ENCODE assay signal across 13 cellular contexts in the genomic region with DNA sequence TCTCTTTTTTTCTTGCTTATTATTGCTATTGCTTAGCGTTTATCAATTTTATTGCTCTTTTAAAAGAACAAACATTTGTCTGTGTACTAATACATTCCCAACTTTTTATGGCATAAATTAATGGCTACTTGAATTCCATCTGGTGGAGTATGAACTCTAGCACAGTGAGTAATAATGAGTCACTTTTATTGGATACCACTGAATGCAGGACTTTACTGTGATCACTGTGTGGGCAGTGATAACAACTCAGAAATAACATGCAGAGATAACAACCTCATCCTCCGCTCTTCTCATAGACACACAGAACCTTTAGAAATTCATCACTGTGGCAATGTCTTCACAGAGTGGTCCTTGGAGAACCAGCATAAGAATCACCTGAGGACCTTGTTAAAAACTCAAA.
DNase-seq lines count a peak whose midpoint lies in the region; ATAC-seq, FAIRE-seq and TF ChIP-seq lines count a peak whose summit lies in the region.
"Had no signal": no experiment of that assay in that cellular context is flagged by ENCODE, and none has a peak within 500 bp of the region (broad histone marks: within the 10 kb centered on the region; RNA-seq: fewer than 3 reads in every experiment).

No MANE protein-coding gene starts in this region.

- 0% methylated on average over 2 of the region's 2 CpGs for WGBS in A549 (ENCODE audit: missing lambda C conversion rate)

- TF ChIP-seq EP300 in A549 (IDR thresholded peaks at IDR 0.05), result peak; percentile 58 to 67; a peak in 3 of 5 replicates

- CTCF ChIA-PET in A549 (lab: Yijun Ruan, JAX), result interaction anchor here (1.9 kb wide), 1 partner anchor 44 kb away, joined by 5 read pairs; no protein-coding TSS in a partner anchor

- peak; percentile 99 for FAIRE-seq in A549 (lab: Jason Lieb, UNC)

- no peaks in the 10 kb centered on the region for H3K36me3 ChIP-seq in adipocyte (ENCODE audit: control insufficient read depth, insufficient read depth, low read length, severe bottlenecking)
- H3K36me3 ChIP-seq: gastrocnemius medialis, Peyer's patch had no signal

- TF ChIP-seq POLR2A in A549 (IDR thresholded peaks at IDR 0.05; ENCODE audit: low read length), result no peak

- peak; percentile 96 to 98 for ATAC-seq in A549
- ATAC-seq in foreskin keratinocyte, result peak; percentile 87
- no peak for ATAC-seq in GM21447 (IDR thresholded peaks at IDR 0.05; ENCODE audit: unreplicated experiment)
- no peak for ATAC-seq in HG03280 (IDR thresholded peaks at IDR 0.05; ENCODE audit: unreplicated experiment)
- ATAC-seq: gastrocnemius medialis had no signal

- DNase-seq in A549 (ENCODE audit: low read depth in 1 of 2, low spot score in 1 of 2), result peak; percentile 85 to 86
- DNase-seq in HFF-Myc (ENCODE audit: extremely low read depth, low read depth), result peak; percentile 66
- peak; percentile 25 for DNase-seq in adipocyte (ENCODE audit: low read depth)
- DNase-seq in foreskin keratinocyte, result peak in 1 of 2 donors; percentile 80
- DNase-seq in Kasumi-1 (lab: John Stamatoyannopoulos, UW), result no peak
- DNase-seq in NCI-H2227 (lab: John Stamatoyannopoulos, UW; ENCODE audit: unreplicated experiment), result no peak
- DNase-seq: gastrocnemius medialis, GDM1, occipital lobe, Peyer's patch had no signal

- no peak overlapping the region for H3K9ac ChIP-seq in adipocyte (ENCODE audit: low read length)

- POLR2A ChIA-PET in A549 (lab: Yijun Ruan, JAX), result no interaction called here

- peak; percentile 49; a peak in 4 of 5 replicates for TF ChIP-seq RAD21 in A549 (conservative IDR thresholded peaks at IDR 0.05 in 1 of 2, IDR thresholded peaks at IDR 0.05 in 1 of 2)

- H3K27me3 ChIP-seq in adipocyte (replicated peaks; ENCODE audit: control insufficient read depth, insufficient read depth, low read length), result no peaks in the 10 kb centered on the region
- no peaks in the 10 kb centered on the region for H3K27me3 ChIP-seq in foreskin keratinocyte
- H3K27me3 ChIP-seq: gastrocnemius medialis, Peyer's patch had no signal

- no peak for TF ChIP-seq CTCF in A549 (IDR thresholded peaks at IDR 0.05)
- TF ChIP-seq CTCF in HFF-Myc (IDR thresholded peaks at IDR 0.05; ENCODE audit: low read depth, low read length, missing control alignments), result no peak
- TF ChIP-seq CTCF in foreskin keratinocyte (conservative IDR thresholded peaks at IDR 0.05), result no peak

- no peak overlapping the region for H3K4me3 ChIP-seq in A549
- H3K4me3 ChIP-seq in HFF-Myc (replicated peaks; ENCODE audit: low read depth, low read length), result no peak overlapping the region
- peak overlapping the region; percentile 49 for H3K4me3 ChIP-seq in adipocyte (ENCODE audit: low read length)
- H3K4me3 ChIP-seq: gastrocnemius medialis, Peyer's patch had no signal

- peaks cover 10% of the 10 kb centered on the region for H3K9me3 ChIP-seq in A549
- H3K9me3 ChIP-seq in adipocyte (ENCODE audit: control insufficient read depth, low read length), result peaks cover 7% of the 10 kb centered on the region
- H3K9me3 ChIP-seq: gastrocnemius medialis, Peyer's patch had no signal

- H3K4me1 ChIP-seq in A549 (peaks cover 45% of the 10 kb centered on the region), adipocyte (ENCODE audit: control insufficient read depth, insufficient read depth, low read length) (peaks cover 27% of the 10 kb centered on the region), foreskin keratinocyte (peaks cover 47% of the 10 kb centered on the region)
- H3K4me1 ChIP-seq: gastrocnemius medialis, Peyer's patch had no signal

- peak overlapping the region; percentile 65 for H3K4me2 ChIP-seq in A549

- H3K27ac ChIP-seq in A549, result peak overlapping the region; percentile 68 to 88
- no peak overlapping the region for H3K27ac ChIP-seq in foreskin keratinocyte
- H3K27ac ChIP-seq: gastrocnemius medialis, Peyer's patch, VCaP had no signal

TF ChIP-seq in A549, 52 proteins besides CTCF, POLR2A, EP300 and RAD21 (continues in another document):
- TF ChIP-seq EHMT2 (IDR thresholded peaks at IDR 0.05; ENCODE audit: low read depth) (no peak), GATA3 (IDR thresholded peaks at IDR 0.05; ENCODE audit: borderline replicate concordance) (peak; percentile 97), POLR2AphosphoS2 (conservative IDR thresholded peaks at IDR 0.05; ENCODE audit: low read length) (no peak), RFX5 (IDR thresholded peaks at IDR 0.05) (no peak), JUN (IDR thresholded peaks at IDR 0.05) (peak; percentile 73 to 80; a peak in 3 of 5 replicates), RNF2 (IDR thresholded peaks at IDR 0.05; ENCODE audit: borderline replicate concordance, low read depth) (no peak), CEBPB (IDR thresholded peaks at IDR 0.05) (peak in 1 of 2 experiments; percentile 83; a peak in 2 of 4 replicates), NPAS2 (CRISPR knock-in tag; IDR thresholded peaks at IDR 0.05; ENCODE audit: borderline replicate concordance) (no peak), MAFK (IDR thresholded peaks at IDR 0.05; ENCODE audit: partially characterized antibody) (no peak), HEYL (CRISPR knock-in tag; IDR thresholded peaks at IDR 0.05) (no peak), CBX2 (IDR thresholded peaks at IDR 0.05; ENCODE audit: borderline replicate concordance, low read depth) (no peak), TFCP2L1 (CRISPR knock-in tag; IDR thresholded peaks at IDR 0.05) (no peak), FOSL2 (IDR thresholded peaks at IDR 0.05) (peak; percentile 99), FOSL2 (CRISPR knock-in tag; IDR thresholded peaks at IDR 0.05) (peak; percentile 99), MYC (IDR thresholded peaks at IDR 0.05; ENCODE audit: borderline replicate concordance, low read length) (no peak), HOXB5 (CRISPR knock-in tag; IDR thresholded peaks at IDR 0.05) (peak; percentile 89), SREBF2 (IDR thresholded peaks at IDR 0.05) (no peak), ZNF302 (CRISPR knock-in tag; IDR thresholded peaks at IDR 0.05) (no peak), KDM5A (IDR thresholded peaks at IDR 0.05) (no peak), HOXA7 (CRISPR knock-in tag; IDR thresholded peaks at IDR 0.05) (no peak), HOXB13 (CRISPR knock-in tag; IDR thresholded peaks at IDR 0.05; ENCODE audit: low read depth) (peak; percentile 78; the same call in 1 of the 2 replicates), HDAC2 (IDR thresholded peaks at IDR 0.05) (no peak), TP53 (CRISPR knock-in tag; IDR thresholded peaks at IDR 0.05) (no peak)
- TF ChIP-seq, protein P1, sequence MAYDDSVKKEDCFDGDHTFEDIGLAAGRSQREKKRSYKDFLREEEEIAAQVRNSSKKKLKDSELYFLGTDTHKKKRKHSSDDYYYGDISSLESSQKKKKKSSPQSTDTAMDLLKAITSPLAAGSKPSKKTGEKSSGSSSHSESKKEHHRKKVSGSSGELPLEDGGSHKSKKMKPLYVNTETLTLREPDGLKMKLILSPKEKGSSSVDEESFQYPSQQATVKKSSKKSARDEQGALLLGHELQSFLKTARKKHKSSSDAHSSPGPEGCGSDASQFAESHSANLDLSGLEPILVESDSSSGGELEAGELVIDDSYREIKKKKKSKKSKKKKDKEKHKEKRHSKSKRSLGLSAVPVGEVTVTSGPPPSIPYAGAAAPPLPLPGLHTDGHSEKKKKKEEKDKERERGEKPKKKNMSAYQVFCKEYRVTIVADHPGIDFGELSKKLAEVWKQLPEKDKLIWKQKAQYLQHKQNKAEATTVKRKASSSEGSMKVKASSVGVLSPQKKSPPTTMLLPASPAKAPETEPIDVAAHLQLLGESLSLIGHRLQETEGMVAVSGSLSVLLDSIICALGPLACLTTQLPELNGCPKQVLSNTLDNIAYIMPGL (CRISPR knock-in tag; IDR thresholded peaks at IDR 0.05; ENCODE audit: borderline replicate concordance), result no peak
- TF ChIP-seq, protein P2, sequence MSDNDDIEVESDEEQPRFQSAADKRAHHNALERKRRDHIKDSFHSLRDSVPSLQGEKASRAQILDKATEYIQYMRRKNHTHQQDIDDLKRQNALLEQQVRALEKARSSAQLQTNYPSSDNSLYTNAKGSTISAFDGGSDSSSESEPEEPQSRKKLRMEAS (IDR thresholded peaks at IDR 0.05), result peak; percentile 80
- TF ChIP-seq, protein P3, sequence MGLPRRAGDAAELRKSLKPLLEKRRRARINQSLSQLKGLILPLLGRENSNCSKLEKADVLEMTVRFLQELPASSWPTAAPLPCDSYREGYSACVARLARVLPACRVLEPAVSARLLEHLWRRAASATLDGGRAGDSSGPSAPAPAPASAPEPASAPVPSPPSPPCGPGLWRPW (IDR thresholded peaks at IDR 0.05), result no peak
- TF ChIP-seq, protein P4, sequence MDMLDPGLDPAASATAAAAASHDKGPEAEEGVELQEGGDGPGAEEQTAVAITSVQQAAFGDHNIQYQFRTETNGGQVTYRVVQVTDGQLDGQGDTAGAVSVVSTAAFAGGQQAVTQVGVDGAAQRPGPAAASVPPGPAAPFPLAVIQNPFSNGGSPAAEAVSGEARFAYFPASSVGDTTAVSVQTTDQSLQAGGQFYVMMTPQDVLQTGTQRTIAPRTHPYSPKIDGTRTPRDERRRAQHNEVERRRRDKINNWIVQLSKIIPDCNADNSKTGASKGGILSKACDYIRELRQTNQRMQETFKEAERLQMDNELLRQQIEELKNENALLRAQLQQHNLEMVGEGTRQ (IDR thresholded peaks at IDR 0.05), result no peak
- TF ChIP-seq, protein P5, sequence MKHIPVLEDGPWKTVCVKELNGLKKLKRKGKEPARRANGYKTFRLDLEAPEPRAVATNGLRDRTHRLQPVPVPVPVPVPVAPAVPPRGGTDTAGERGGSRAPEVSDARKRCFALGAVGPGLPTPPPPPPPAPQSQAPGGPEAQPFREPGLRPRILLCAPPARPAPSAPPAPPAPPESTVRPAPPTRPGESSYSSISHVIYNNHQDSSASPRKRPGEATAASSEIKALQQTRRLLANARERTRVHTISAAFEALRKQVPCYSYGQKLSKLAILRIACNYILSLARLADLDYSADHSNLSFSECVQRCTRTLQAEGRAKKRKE (CRISPR knock-in tag; IDR thresholded peaks at IDR 0.05; ENCODE audit: low read depth), result no peak
- TF ChIP-seq, protein P6, sequence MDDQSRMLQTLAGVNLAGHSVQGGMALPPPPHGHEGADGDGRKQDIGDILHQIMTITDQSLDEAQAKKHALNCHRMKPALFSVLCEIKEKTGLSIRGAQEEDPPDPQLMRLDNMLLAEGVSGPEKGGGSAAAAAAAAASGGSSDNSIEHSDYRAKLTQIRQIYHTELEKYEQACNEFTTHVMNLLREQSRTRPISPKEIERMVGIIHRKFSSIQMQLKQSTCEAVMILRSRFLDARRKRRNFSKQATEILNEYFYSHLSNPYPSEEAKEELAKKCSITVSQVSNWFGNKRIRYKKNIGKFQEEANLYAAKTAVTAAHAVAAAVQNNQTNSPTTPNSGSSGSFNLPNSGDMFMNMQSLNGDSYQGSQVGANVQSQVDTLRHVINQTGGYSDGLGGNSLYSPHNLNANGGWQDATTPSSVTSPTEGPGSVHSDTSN (IDR thresholded peaks at IDR 0.05), result peak; percentile 63; the same call in 1 of the 2 replicates

Comparison
In these comparisons a context has a peak if more than half of its experiments do, and no peak if none do; other contexts are left out.
1. ATAC-seq: peak in A549 (2 of 2) and foreskin keratinocyte (single experiment); none in GM21447 (single experiment) and HG03280 (single experiment).
2. DNase-seq: peak in A549 (2 of 2), HFF-Myc (single experiment) and adipocyte (single experiment); none in Kasumi-1 (0 of 2) and NCI-H2227 (single experiment).